ENCODE assay signal across 8 cellular contexts in genomic region chr10:88880287-88881094, GRCh38. TPM values are rescaled to one million over a fixed set of nuclear protein-coding genes. Genes with fewer than 3 reads are reported as not detected.
DNase-seq lines count a peak whose midpoint lies in the region; ATAC-seq lines count a peak whose summit lies in the region.

No MANE protein-coding gene starts in this region.

- ATAC-seq in GM18499 (IDR thresholded peaks at IDR 0.05; ENCODE audit: insufficient read depth, unreplicated experiment): peak; percentile 47
- ATAC-seq in HG02885 (IDR thresholded peaks at IDR 0.05; ENCODE audit: poor library complexity, unreplicated experiment): peak; percentile 71
- ATAC-seq in activated CD4-positive, CD25-positive, alpha-beta regulatory T cell treated with anti-CD3 and anti-CD28 coated beads, Interleukin-2, amount 50 U/mL, for 24 hours: peak; percentile 75 to 76

- DNase-seq in A172 (ENCODE audit: low spot score): peak; percentile 75
- DNase-seq in NCI-H2196 (lab: John Stamatoyannopoulos, UW; ENCODE audit: unreplicated experiment): peak; percentile 54
- DNase-seq in cerebellar cortex (ENCODE audit: low spot score): peak; percentile 73
- peak; percentile 23 for DNase-seq in kidney glomerular epithelial cell (lab: John Stamatoyannopoulos, UW)
- DNase-seq in stimulated activated CD4-positive, alpha-beta T cell treated with anti-CD3 and anti-CD28 coated beads, Interleukin-15, amount 100 ng/mL, for 48 hours (ENCODE audit: low read depth in 2 of 2): peak; percentile 63 to 65

RNA-seq across cellular contexts. Expression of gene STAMBPL1, which starts 0.4 kb away (rescaled TPM):
- 40.4 and 48.8 TPM in 2 replicates for total RNA-seq in A172 (2014; rRNA removed; shearing (Covaris generic))

RNA-seq across cellular contexts. Expression of gene ANKRD22, which starts 28.8 kb away (rescaled TPM):
- total RNA-seq in A172 (2014; rRNA removed; shearing (Covaris generic)): not detected in 2 replicates

Comparison
In these comparisons a context has a peak if more than half of its experiments do, and no peak if none do; other contexts are left out.
1. Peak in every context shown above with its lines: DNase-seq and ATAC-seq.
2. DNase-seq: peak in every context shown above with its lines; median percentile 75 in A172; 73 in cerebellar cortex; 64 in stimulated activated CD4-positive, alpha-beta T cell treated with anti-CD3 and anti-CD28 coated beads, Interleukin-15, amount 100 ng/mL, for 48 hours; 54 in NCI-H2196; 23 in kidney glomerular epithelial cell.